8 cellular contexts compared by ENCODE assay signal in genomic region chr11:43358670-43359431, GRCh38. TPM values are rescaled to one million over a fixed set of nuclear protein-coding genes. Genes with fewer than 3 reads are reported as not detected.
DNase-seq lines count a peak whose midpoint lies in the region; ATAC-seq, FAIRE-seq and TF ChIP-seq lines count a peak whose summit lies in the region.

Gene TTC17 (plus strand): TSS chr11:43358920. CDS start chr11:43358955, 35 bp downstream.

- H3K27ac Mint-ChIP-seq in chondrocyte (ENCODE audit: unreplicated experiment) = peak within 1 kb of the TSS; percentile 98

- H3K36me3 ChIP-seq in kidney (ENCODE audit: control insufficient read depth in 1 of 2, insufficient read depth in 2 of 2, low read length in 2 of 2) = no peaks in the 10 kb centered on the region

- TF ChIP-seq CTCF in AG10803 (conservative IDR thresholded peaks at IDR 0.05; ENCODE audit: low read length) (no peak), chondrocyte (IDR thresholded peaks at IDR 0.05) (no peak), kidney (IDR thresholded peaks at IDR 0.05; ENCODE audit: borderline replicate concordance, extremely low read depth, insufficient read depth) (no peak)

- H3K4me1 ChIP-seq in kidney (ENCODE audit: control insufficient read depth in 1 of 2, insufficient read depth in 1 of 2, low read depth in 1 of 2, low read length in 2 of 2) = peaks cover 12 to 13% of the 10 kb centered on the region in 2 donors

- H3K4me3 Mint-ChIP-seq in chondrocyte (ENCODE audit: unreplicated experiment) = peak within 1 kb of the TSS; percentile 98

- H3K27ac ChIP-seq in kidney (ENCODE audit: low read depth in 2 of 2, low read length in 2 of 2) = peak within 1 kb of the TSS; percentile 87 to 92

- H3K9me3 Mint-ChIP-seq in chondrocyte (ENCODE audit: low read depth) = no peaks in the 10 kb centered on the region

- H3K4me3 ChIP-seq in AG10803 (ENCODE audit: low read length) (peak within 1 kb of the TSS; percentile 94), kidney (ENCODE audit: low read length in 2 of 2) (peak within 1 kb of the TSS; percentile 84 to 91)

- H3K27me3 Mint-ChIP-seq in chondrocyte (ENCODE audit: low read depth) = no peaks in the 10 kb centered on the region

- peaks cover 31% of the 10 kb centered on the region for H3K4me1 Mint-ChIP-seq in chondrocyte (ENCODE audit: low read depth)

- peak within 1 kb of the TSS; percentile 86 to 94 for H3K9ac ChIP-seq in kidney (ENCODE audit: low read length in 2 of 2)

- peak; percentile 87 for ATAC-seq in GM19043 (IDR thresholded peaks at IDR 0.05; ENCODE audit: low read depth, unreplicated experiment)
- peak; percentile 89 for ATAC-seq in HG03378 (IDR thresholded peaks at IDR 0.05; ENCODE audit: unreplicated experiment)

- peak; percentile 6 for FAIRE-seq in kidney (lab: Jason Lieb, UNC)

- H3K36me3 Mint-ChIP-seq in chondrocyte (ENCODE audit: low read depth) = no peaks in the 10 kb centered on the region

- intact Hi-C loops in kidney (cut with DNase I) = no loop called here

- no peaks in the 10 kb centered on the region for H3K9me3 ChIP-seq in kidney (ENCODE audit: control insufficient read depth in 1 of 2, low read length in 2 of 2)

- peak; percentile 89 for DNase-seq in AG10803 (ENCODE audit: low read depth)
- peak; percentile 84 for DNase-seq in NCI-H460 (ENCODE audit: extremely low read depth, low read depth)
- peak; percentile 86 for DNase-seq in activated CD4-positive, alpha-beta T cell treated with anti-CD3 and anti-CD28 coated beads for 1 hour
- peak; percentile 98 for DNase-seq in chondrocyte (ENCODE audit: low spot score)
- peak; percentile 98 for DNase-seq in kidney
- DNase-seq in stimulated activated CD4-positive, alpha-beta T cell treated with anti-CD3 and anti-CD28 coated beads, Interleukin-15, amount 100 ng/mL, for 24 hours = peak; percentile 96

RNA-seq across cellular contexts. Expression of gene TTC17, which starts in this region (rescaled TPM):
- total RNA-seq in NCI-H460 (2014; rRNA removed; shearing (Covaris generic)) = 59.7 and 62.6 TPM in 2 replicates
- 64.9 and 88.0 TPM in 2 replicates for polyA plus RNA-seq in NCI-H460 (2014; cell fraction: nucleus; rRNA removed)
- total RNA-seq in chondrocyte (53.4 to 65.8 TPM (median 53.8 TPM) in 3 replicates), kidney (76.5 TPM)
- 26.2 TPM for polyA plus RNA-seq in kidney (ENCODE audit: insufficient read depth, low read depth, low replicate concordance)

Comparison
In these comparisons a context has a peak if more than half of its experiments do, and no peak if none do; other contexts are left out.
1. Peak in every context shown above with its lines: DNase-seq, ATAC-seq, H3K4me3 ChIP-seq and H3K27ac ChIP-seq.